ENCODE assay signal across 26 cellular contexts in genomic region chr6:16153451-16153850, GRCh38. TPM values are rescaled to one million over a fixed set of nuclear protein-coding genes. Genes with fewer than 3 reads are reported as not detected.
DNase-seq lines count a peak whose midpoint lies in the region; ATAC-seq and TF ChIP-seq lines count a peak whose summit lies in the region.
"Had no signal": no experiment of that assay in that cellular context is flagged by ENCODE, and none has a peak within 500 bp of the region (broad histone marks: within the 10 kb centered on the region; RNA-seq: fewer than 3 reads in every experiment).

No MANE protein-coding gene starts in this region.

- no TSS peak for BruUV-seq in OCI-LY7 (replicated peaks; lab: Mats Ljungman, UMichigan)

- DNase-seq in COLO829 (ENCODE audit: low spot score): peak; percentile 91
- DNase-seq in caudate nucleus (lab: John Stamatoyannopoulos, UW): peak in 22 of 61 donors; percentile 6 to 58 (median 22)
- no peak for DNase-seq in hepatocyte (ENCODE audit: low spot score)
- peak; percentile 89 for DNase-seq in pons (ENCODE audit: low spot score)
- DNase-seq in SIG-M5 treated with dmso at 0.1 percent for 504 hours (lab: John Stamatoyannopoulos, UW; ENCODE audit: unreplicated experiment): no peak
- DNase-seq in RKO (ENCODE audit: low spot score): no peak
- DNase-seq in OCI-LY7 (ENCODE audit: low spot score): no peak
- DNase-seq: 8988T, ACHN, DMS53, GOT3, HFFc6, IMR-90, KG1, MG63, NCI-H1105 treated with DMSO at 0.1 percent for 48 hours, NCI-H146, NCI-H2029, NCI-H446, NCI-H524 treated with DMSO at 0.1 percent for 48 hours, NCI-H774, PC-9, Right ventricle myocardium superior, RPMI8226 had no signal

- H3K27me3 ChIP-seq in hepatocyte: no peaks in the 10 kb centered on the region
- H3K27me3 ChIP-seq: MG63 had no signal

- H3K4me3 ChIP-seq in hepatocyte (no peak overlapping the region), OCI-LY7 (ENCODE audit: low read depth, low read length, poor library complexity, severe bottlenecking) (no peak overlapping the region)
- H3K4me3 ChIP-seq: HAP-1, MG63, PC-9 had no signal

- no peaks in the 10 kb centered on the region for H3K9me2 ChIP-seq in hepatocyte (replicated peaks; ENCODE audit: insufficient read depth)
- H3K9me2 ChIP-seq in OCI-LY7 (ENCODE audit: insufficient read depth, low read length): no peaks in the 10 kb centered on the region

- intact Hi-C loops in OCI-LY7 (cut with micrococcal nuclease; ENCODE audit: unreplicated experiment): no loop called here

- H3K27ac ChIP-seq in caudate nucleus (ENCODE audit: low read depth, low read length): peak overlapping the region; percentile 45
- peak overlapping the region; percentile 7 for H3K27ac ChIP-seq in hepatocyte
- no peak overlapping the region for H3K27ac ChIP-seq in OCI-LY7 (ENCODE audit: low read depth, low read length, poor library complexity, severe bottlenecking)
- H3K27ac ChIP-seq: PC-9 had no signal

- H3K4me2 ChIP-seq in hepatocyte: no peak overlapping the region
- no peak overlapping the region for H3K4me2 ChIP-seq in OCI-LY7 (ENCODE audit: low read length)
- H3K4me2 ChIP-seq: PC-9 had no signal

- WGBS in hepatocyte (ENCODE audit: low lambda C conversion rate, missing lambda C conversion rate): 86% methylated on average over 5 of the region's 5 CpGs

- H3K9me3 ChIP-seq in hepatocyte (ENCODE audit: low read depth) (no peaks in the 10 kb centered on the region), OCI-LY7 (ENCODE audit: low read length) (no peaks in the 10 kb centered on the region)
- H3K9me3 ChIP-seq: HAP-1, MG63 had no signal

- peaks cover 8% of the 10 kb centered on the region for H3K79me2 ChIP-seq in hepatocyte
- H3K79me2 ChIP-seq in OCI-LY7 (ENCODE audit: insufficient read depth, low read depth, low read length): no peaks in the 10 kb centered on the region

- peaks cover 4% of the 10 kb centered on the region for H4K20me1 ChIP-seq in hepatocyte (ENCODE audit: insufficient read depth, poor library complexity, severe bottlenecking)
- no peaks in the 10 kb centered on the region for H4K20me1 ChIP-seq in OCI-LY7 (ENCODE audit: insufficient read depth, low read length)

- ATAC-seq in GM19467 (IDR thresholded peaks at IDR 0.05; ENCODE audit: unreplicated experiment): no peak

- TF ChIP-seq CTCF in hepatocyte (IDR thresholded peaks at IDR 0.05; ENCODE audit: poor library complexity) (no peak), OCI-LY7 (conservative IDR thresholded peaks at IDR 0.05; ENCODE audit: low read length) (no peak)

- H3K4me1 ChIP-seq in hepatocyte (ENCODE audit: insufficient read depth) (peaks cover 7% of the 10 kb centered on the region), OCI-LY7 (ENCODE audit: insufficient read depth, low read length, poor library complexity, severe bottlenecking) (no peaks in the 10 kb centered on the region)

- no peaks in the 10 kb centered on the region for H3K36me3 ChIP-seq in hepatocyte (replicated peaks; ENCODE audit: insufficient read depth, low read depth)
- H3K36me3 ChIP-seq in OCI-LY7 (ENCODE audit: insufficient read depth, low read length): peaks cover 80% of the 10 kb centered on the region

- H2AFZ ChIP-seq in hepatocyte (no peak overlapping the region), OCI-LY7 (ENCODE audit: low read length) (no peak overlapping the region)
- H2AFZ ChIP-seq: PC-9 had no signal

- CTCF ChIA-PET in OCI-LY7 (lab: Charles Lee; ENCODE audit: unreplicated experiment): no interaction called here

- POLR2A ChIA-PET in OCI-LY7 (lab: Charles Lee): interaction anchor here (1.1 to 2.1 kb wide), 5 partner anchors 10 to 19 kb away, joined by 3 to 6 read pairs (median 3); no protein-coding TSS in a partner anchor

RNA-seq across cellular contexts. Expression of gene MYLIP, which starts 24.6 kb away (rescaled TPM):
- total RNA-seq in hepatocyte (69.4 and 76.0 TPM in 2 replicates), OCI-LY7 (2022) (13.9 and 15.3 TPM in 2 replicates)
- 85.7 and 86.5 TPM in 2 replicates for polyA plus RNA-seq in hepatocyte
- 8.5 and 12.4 TPM in 2 replicates for total RNA-seq in OCI-LY7 (2014; rRNA removed; shearing (Covaris generic))

Comparison
In these comparisons a context has a peak if more than half of its experiments do, and no peak if none do; other contexts are left out.
1. DNase-seq: peak in COLO829 (single experiment) and pons (single experiment); none in hepatocyte (single experiment), SIG-M5 treated with dmso at 0.1 percent for 504 hours (single experiment), RKO (single experiment) and OCI-LY7 (single experiment).